Comparison of ENCODE assay signal across 7 cellular contexts in genomic region chr2:117432746-117433145, GRCh38.
"Had no signal": no experiment of that assay in that cellular context is flagged by ENCODE, and none has a peak within 500 bp of the region (broad histone marks: within the 10 kb centered on the region; RNA-seq: fewer than 3 reads in every experiment).

No MANE protein-coding gene starts in this region.

- H3K27ac ChIP-seq: HL-60 had no signal

- H3K4me3 Mint-ChIP-seq: IgD-negative memory B cell had no signal

- ATAC-seq: HepG2, K562 had no signal

- H3K4me1 Mint-ChIP-seq: IgD-negative memory B cell had no signal

- H3K4me3 ChIP-seq: K562 had no signal

- H3K36me3 Mint-ChIP-seq: IgD-negative memory B cell had no signal

- H3K27ac Mint-ChIP-seq: IgD-negative memory B cell had no signal

- H3K27me3 Mint-ChIP-seq: IgD-negative memory B cell had no signal

- DNase-seq: IMR-90, KBM-7, KG1 had no signal
